In genomic region chr17:19374136-19374535, GRCh38 we compare ENCODE assay signal across 15 cellular contexts.
"Had no signal": no experiment of that assay in that cellular context is flagged by ENCODE, and none has a peak within 500 bp of the region (broad histone marks: within the 10 kb centered on the region; RNA-seq: fewer than 3 reads in every experiment).

No MANE protein-coding gene starts in this region.

- H3K27ac Mint-ChIP-seq: activated naive CD8-positive, alpha-beta T cell treated with anti-CD3 and anti-CD28 coated beads for 36 hours; stimulated activated naive CD8-positive, alpha-beta T cell treated with anti-CD3 and anti-CD28 coated beads, Interleukin-15, amount 100 ng/mL, for 72 hours; T-helper 2 cell treated with Interferon-gamma antibody and Interleukin-4, amounts not matched to agents 5 μg/mL and 100 μg/mL, for 36 hours had no signal

- DNase-seq: activated CD4-positive, alpha-beta T cell treated with anti-CD3 and anti-CD28 coated beads, Interleukin-2, amount 50 U/mL, for 4 hours; activated CD4-positive, CD25-positive, alpha-beta regulatory T cell treated with anti-CD3 and anti-CD28 coated beads, Interleukin-2, amount 50 U/mL, for 72 hours; activated gamma-delta T cell treated with Interleukin-2 at 50 U/mL for 16 hours; activated naive CD8-positive, alpha-beta T cell treated with anti-CD3 and anti-CD28 coated beads for 36 hours; activated T-cell treated with anti-CD3 and anti-CD28 coated beads, Interleukin-2, amount 50 U/mL, for 4 hours; colonic mucosa; effector CD4-positive, alpha-beta T cell; hippocampal formation; kidney glomerular epithelial cell; midbrain; psoas muscle; stimulated activated CD4-positive, alpha-beta T cell treated with anti-CD3 and anti-CD28 coated beads, Interleukin-4, amount 100 ng/mL, for 1 hour; stimulated activated naive CD8-positive, alpha-beta T cell treated with anti-CD3 and anti-CD28 coated beads, Interleukin-15, amount 100 ng/mL, for 72 hours; SW 1271 had no signal

- H3K4me3 Mint-ChIP-seq: activated naive CD8-positive, alpha-beta T cell treated with anti-CD3 and anti-CD28 coated beads for 36 hours; activated T-cell treated with anti-CD3 and anti-CD28 coated beads, Interleukin-2, amount 50 U/mL, for 4 hours; stimulated activated naive CD8-positive, alpha-beta T cell treated with anti-CD3 and anti-CD28 coated beads, Interleukin-15, amount 100 ng/mL, for 72 hours; T-helper 2 cell treated with Interferon-gamma antibody and Interleukin-4, amounts not matched to agents 5 μg/mL and 100 μg/mL, for 36 hours had no signal

- H3K27me3 Mint-ChIP-seq: activated naive CD8-positive, alpha-beta T cell treated with anti-CD3 and anti-CD28 coated beads for 36 hours; stimulated activated naive CD8-positive, alpha-beta T cell treated with anti-CD3 and anti-CD28 coated beads, Interleukin-15, amount 100 ng/mL, for 72 hours had no signal

- H3K9me3 Mint-ChIP-seq: activated naive CD8-positive, alpha-beta T cell treated with anti-CD3 and anti-CD28 coated beads for 36 hours; activated T-cell treated with anti-CD3 and anti-CD28 coated beads, Interleukin-2, amount 50 U/mL, for 4 hours; stimulated activated naive CD8-positive, alpha-beta T cell treated with anti-CD3 and anti-CD28 coated beads, Interleukin-15, amount 100 ng/mL, for 72 hours; T-helper 2 cell treated with Interferon-gamma antibody and Interleukin-4, amounts not matched to agents 5 μg/mL and 100 μg/mL, for 36 hours had no signal

- H3K36me3 Mint-ChIP-seq: activated naive CD8-positive, alpha-beta T cell treated with anti-CD3 and anti-CD28 coated beads for 36 hours had no signal
